1 cellular context compared by ENCODE assay signal in genomic region chr3:69205385-69205784, GRCh38.
TF ChIP-seq lines count a peak whose summit lies in the region.

No MANE protein-coding gene starts in this region.

TF ChIP-seq in IMR-90, 13 proteins besides CTCF, POLR2A, EP300 and RAD21:
- no peak for TF ChIP-seq SMC3 (IDR thresholded peaks at IDR 0.05; ENCODE audit: low read depth, low read length)
- TF ChIP-seq MAFK (IDR thresholded peaks at IDR 0.05; ENCODE audit: low read depth, low read length), result no peak
- TF ChIP-seq CEBPB (IDR thresholded peaks at IDR 0.05; ENCODE audit: low read depth, low read length), result no peak
- TF ChIP-seq NFE2L2 (IDR thresholded peaks at IDR 0.05; ENCODE audit: low read depth, low read length), result no peak
